In the genomic region with DNA sequence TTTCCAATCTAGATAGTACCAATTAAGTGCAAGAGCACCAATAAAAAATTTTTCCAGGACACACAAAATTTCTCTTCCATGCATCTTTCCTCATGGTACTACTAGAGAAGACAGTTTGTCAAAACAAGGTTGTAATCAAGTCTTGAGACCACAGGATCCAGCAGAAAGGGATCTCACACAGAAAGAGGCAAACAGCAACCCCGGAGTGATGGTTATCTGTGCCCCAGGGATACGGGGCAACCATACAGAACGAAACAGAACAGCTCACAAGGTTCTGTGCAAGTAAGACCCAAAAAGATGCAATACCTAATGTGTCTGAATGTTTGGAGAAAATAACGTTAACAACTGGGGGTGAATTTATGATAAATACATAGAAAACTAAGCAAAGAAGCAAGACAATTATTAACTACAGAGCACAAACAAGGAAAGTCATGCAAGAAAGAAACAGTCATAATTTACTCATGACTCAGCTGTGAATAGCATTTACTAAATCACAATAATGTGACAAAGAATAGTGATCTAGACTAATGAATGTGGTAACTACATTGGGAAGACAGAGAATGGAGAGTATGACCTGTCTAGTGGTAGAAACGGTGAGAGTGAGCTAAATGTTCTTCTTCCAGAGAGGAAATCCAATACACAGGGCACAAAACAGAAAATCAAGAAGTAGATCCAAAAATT, we compare ENCODE assay signal across 12 cellular contexts.
DNase-seq lines count a peak whose midpoint lies in the region; ATAC-seq and TF ChIP-seq lines count a peak whose summit lies in the region.
"Had no signal": no experiment of that assay in that cellular context is flagged by ENCODE, and none has a peak within 500 bp of the region (broad histone marks: within the 10 kb centered on the region; RNA-seq: fewer than 3 reads in every experiment).

No MANE protein-coding gene starts in this region.

- H3K9ac ChIP-seq in SK-N-MC (ENCODE audit: insufficient read length), result peak overlapping the region; percentile 49

- TF ChIP-seq CTCF in GM12865 (IDR thresholded peaks at IDR 0.05; ENCODE audit: insufficient read depth, low read depth, low read length, missing control alignments), result no peak
- TF ChIP-seq CTCF in GM10248 (IDR thresholded peaks at IDR 0.05; ENCODE audit: control extremely low read depth, extremely low read depth, low read depth, missing control alignments), result no peak

- H3K27ac ChIP-seq in SK-N-MC, result peak overlapping the region; percentile 97
- H3K27ac ChIP-seq: HL-60, vagina had no signal

- H3K36me3 ChIP-seq in SK-N-MC (ENCODE audit: insufficient read depth, low read length), result no peaks in the 10 kb centered on the region
- H3K36me3 ChIP-seq: vagina had no signal

- POLR2A ChIA-PET in GM10248 (lab: Yijun Ruan, JAX), result no interaction called here

- CTCF ChIA-PET in GM10248 (lab: Yijun Ruan, JAX), result interaction anchor here (2.4 to 2.9 kb wide), 2 partner anchors 11 to 23 kb away, joined by 9 to 12 read pairs; no protein-coding TSS in a partner anchor

- H3K9me3 ChIP-seq in SK-N-MC (ENCODE audit: low read depth, low read length), result no peaks in the 10 kb centered on the region
- H3K9me3 ChIP-seq: vagina had no signal

- H3K4me3 ChIP-seq in GM12865 (ENCODE audit: low read depth, low read length), result peak overlapping the region; percentile 23
- H3K4me3 ChIP-seq in SK-N-MC, result peak overlapping the region; percentile 65
- H3K4me3 ChIP-seq: vagina had no signal

- DNase-seq in GM12865 (ENCODE audit: low read depth) (no peak), SK-N-MC (ENCODE audit: low read depth, low spot score) (no peak), kidney glomerular epithelial cell (lab: John Stamatoyannopoulos, UW) (peak; percentile 72), GM10248 (ENCODE audit: extremely low spot score) (no peak), ureter (ENCODE audit: low spot score) (no peak), cerebellar nuclear complex (lab: John Stamatoyannopoulos, UW) (no peak), head of caudate nucleus (no peak)
- DNase-seq: activated CD8-positive, alpha-beta memory T cell treated with anti-CD3 and anti-CD28 coated beads for 24 hours; NCI-H1930 had no signal

- intact Hi-C loops in head of caudate nucleus (cut with DNase I), result no loop called here

- ATAC-seq in HG02759 (IDR thresholded peaks at IDR 0.05; ENCODE audit: unreplicated experiment), result peak; percentile 54
